In the genomic region with DNA sequence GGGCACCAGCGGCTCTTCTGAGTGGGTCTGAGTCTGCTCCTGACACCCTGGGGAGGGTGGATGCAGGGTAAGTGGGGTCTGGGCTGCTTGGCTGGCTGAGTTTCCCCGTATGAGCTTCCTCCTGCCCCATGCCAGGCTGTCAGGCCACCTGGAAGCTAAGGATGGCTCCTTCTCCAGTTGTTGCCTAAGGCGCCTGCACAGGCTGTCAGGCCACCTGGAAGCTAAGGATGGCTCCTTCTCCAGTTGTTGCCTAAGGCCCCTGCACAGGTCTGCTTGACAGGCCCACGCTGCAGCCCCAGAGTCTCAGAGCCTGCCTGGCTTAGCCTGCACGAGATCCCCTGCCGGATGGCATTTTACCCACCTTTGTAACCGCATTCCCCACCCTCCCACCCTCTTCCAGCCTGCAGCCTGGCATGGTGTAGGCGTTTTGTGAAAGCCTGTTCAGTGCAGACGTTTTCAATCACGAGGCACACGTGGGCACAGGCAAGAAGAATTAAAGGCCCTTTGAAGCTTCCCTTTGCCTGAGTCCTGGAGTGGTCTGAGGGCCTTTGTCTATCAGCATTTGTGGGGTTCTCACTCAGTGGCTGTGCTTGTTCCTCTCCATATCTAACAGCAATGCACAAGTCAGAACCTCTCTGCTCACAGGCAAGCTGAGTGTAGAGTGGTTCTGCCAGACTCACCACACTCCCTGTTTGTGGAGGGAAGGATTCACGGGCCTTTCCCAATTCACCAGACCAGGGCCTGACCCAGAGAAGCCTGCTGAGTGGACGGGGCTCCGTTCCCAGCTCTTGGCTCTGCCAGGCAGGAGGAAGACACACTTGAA, we compare ENCODE assay signal across 23 cellular contexts. TPM values are rescaled to one million over a fixed set of nuclear protein-coding genes. Genes with fewer than 3 reads are reported as not detected.
DNase-seq lines count a peak whose midpoint lies in the region; ATAC-seq and TF ChIP-seq lines count a peak whose summit lies in the region.
"Had no signal": no experiment of that assay in that cellular context is flagged by ENCODE, and none has a peak within 500 bp of the region (broad histone marks: within the 10 kb centered on the region; RNA-seq: fewer than 3 reads in every experiment).

No MANE protein-coding gene starts in this region.

- H3K9ac ChIP-seq in PC-3 (ENCODE audit: low read length): no peak overlapping the region
- H3K9ac ChIP-seq: GM23248 had no signal

- no peak overlapping the region for H2AFZ ChIP-seq in PC-3 (ENCODE audit: low read length)
- H2AFZ ChIP-seq: GM23248 had no signal

- no peaks in the 10 kb centered on the region for H3K36me3 Mint-ChIP-seq in activated T-helper 17 cell treated with anti-CD3 and anti-CD28 coated beads, Interleukin-2, amount 50 U/mL, for 72 hours (ENCODE audit: low read depth)
- H3K36me3 Mint-ChIP-seq: CD4-positive, alpha-beta memory T cell had no signal

- no peaks in the 10 kb centered on the region for H3K9me2 ChIP-seq in PC-3 (replicated peaks; ENCODE audit: low read length)

- CTCF ChIA-PET in PC-3 (lab: Charles Lee): no interaction called here

- no peak for TF ChIP-seq CTCF in PC-3 (conservative IDR thresholded peaks at IDR 0.05; ENCODE audit: low read depth, low read length)

- BruUV-seq in PC-3 (replicated peaks; lab: Mats Ljungman, UMichigan): no TSS peak

- no peaks in the 10 kb centered on the region for H3K4me1 ChIP-seq in PC-3 (ENCODE audit: insufficient read depth, low read length)

- peak in 34 of 56 donors; percentile 8 to 76 (median 34) for DNase-seq in amygdala (lab: John Stamatoyannopoulos, UW)
- peak in 39 of 42 donors; percentile 21 to 83 (median 56) for DNase-seq in head of caudate nucleus
- DNase-seq in pons (ENCODE audit: low spot score): peak; percentile 56
- no peak for DNase-seq in PC-3
- DNase-seq in activated CD4-positive, alpha-beta T cell treated with anti-CD3 and anti-CD28 coated beads, Interleukin-2, amount 50 U/mL, for 48 hours: no peak
- DNase-seq in Kasumi-1 (lab: John Stamatoyannopoulos, UW): no peak
- DNase-seq: ACHN; CD4-positive, alpha-beta memory T cell; DND-41; GF-D8; GM23248; KBM-7; NCI-H1092; NCI-H1694; NCI-H2107; NCI-H226; NCI-H526 treated with DMSO at 0.1 percent for 48 hours; OCI-M1 had no signal

- no peak overlapping the region for H3K27ac ChIP-seq in PC-3 (ENCODE audit: low read length)
- H3K27ac ChIP-seq: GM23248, HL-60, RWPE1 had no signal

- no peaks in the 10 kb centered on the region for H4K20me1 ChIP-seq in PC-3 (ENCODE audit: low read length)

- ATAC-seq in activated T-helper 17 cell treated with anti-CD3 and anti-CD28 coated beads, Interleukin-2, amount 50 U/mL, for 72 hours (replicated peaks): no peak
- ATAC-seq in PC-3: no peak

- no peaks in the 10 kb centered on the region for H3K9me3 Mint-ChIP-seq in activated T-helper 17 cell treated with anti-CD3 and anti-CD28 coated beads, Interleukin-2, amount 50 U/mL, for 72 hours

- H3K4me2 ChIP-seq in PC-3 (ENCODE audit: low read length): no peak overlapping the region

- H3K4me3 Mint-ChIP-seq in activated T-helper 17 cell treated with anti-CD3 and anti-CD28 coated beads, Interleukin-2, amount 50 U/mL, for 72 hours: no peak overlapping the region
- H3K4me3 Mint-ChIP-seq: B cell; CD4-positive, alpha-beta memory T cell had no signal

- H3K4me3 ChIP-seq in PC-3 (ENCODE audit: low read length): no peak overlapping the region
- H3K4me3 ChIP-seq: GM23248 had no signal

- no peaks in the 10 kb centered on the region for H3K36me3 ChIP-seq in PC-3 (ENCODE audit: low read depth, low read length)

- no peaks in the 10 kb centered on the region for H3K27me3 ChIP-seq in PC-3 (ENCODE audit: low read length)

- no peak overlapping the region for H3K27ac Mint-ChIP-seq in activated T-helper 17 cell treated with anti-CD3 and anti-CD28 coated beads, Interleukin-2, amount 50 U/mL, for 72 hours
- H3K27ac Mint-ChIP-seq: B cell had no signal

- peaks cover 16% of the 10 kb centered on the region; the same call in 1 of the 2 replicates for H3K9me3 ChIP-seq in PC-3 (ENCODE audit: low read length)

- H3K79me2 ChIP-seq in PC-3 (ENCODE audit: low read length): no peaks in the 10 kb centered on the region

- H3K4me1 Mint-ChIP-seq in activated T-helper 17 cell treated with anti-CD3 and anti-CD28 coated beads, Interleukin-2, amount 50 U/mL, for 72 hours: no peaks in the 10 kb centered on the region
- H3K4me1 Mint-ChIP-seq: B cell; CD4-positive, alpha-beta memory T cell had no signal

- intact Hi-C loops in head of caudate nucleus (cut with DNase I) (no loop called here), PC-3 (cut with micrococcal nuclease) (no loop called here)

- peaks cover 5% of the 10 kb centered on the region for H3K27me3 Mint-ChIP-seq in activated T-helper 17 cell treated with anti-CD3 and anti-CD28 coated beads, Interleukin-2, amount 50 U/mL, for 72 hours

- no peaks in the 10 kb centered on the region for H3F3A ChIP-seq in PC-3 (ENCODE audit: low read length, unreplicated experiment)

- POLR2A ChIA-PET in PC-3 (lab: Charles Lee; ENCODE audit: unreplicated experiment): no interaction called here

RNA-seq across cellular contexts. Expression of a gene that starts 40.2 kb away (rescaled TPM):
- under 1 TPM; 0.16 to 0.17 TPM for total RNA-seq in activated T-helper 17 cell treated with anti-CD3 and anti-CD28 coated beads, Interleukin-2, amount 50 U/mL, for 72 hours
- total RNA-seq in PC-3 (2014; rRNA removed): not detected in 2 replicates
- total RNA-seq: B cell, GM23248, M059J had no signal

Comparison
In these comparisons a context has a peak if more than half of its experiments do, and no peak if none do; other contexts are left out.
1. DNase-seq: peak in amygdala (34 of 56), head of caudate nucleus (39 of 42) and pons (single experiment); none in PC-3 (single experiment), activated CD4-positive, alpha-beta T cell treated with anti-CD3 and anti-CD28 coated beads, Interleukin-2, amount 50 U/mL, for 48 hours (0 of 2) and Kasumi-1 (0 of 2).